In genomic region chr10:7734821-7735220, GRCh38 we compare ENCODE assay signal across 14 cellular contexts. TPM values are rescaled to one million over a fixed set of nuclear protein-coding genes. Genes with fewer than 3 reads are reported as not detected.
DNase-seq lines count a peak whose midpoint lies in the region; ATAC-seq, FAIRE-seq and TF ChIP-seq lines count a peak whose summit lies in the region.
"Had no signal": no experiment of that assay in that cellular context is flagged by ENCODE, and none has a peak within 500 bp of the region (broad histone marks: within the 10 kb centered on the region; RNA-seq: fewer than 3 reads in every experiment).

No MANE protein-coding gene starts in this region.

- in situ Hi-C loops in HepG2 (cut with HindIII; ENCODE audit: extremely low pct_ligation_motif_present, low pct_unique_long_range_greater_than_20kb) = no loop called here

- H3K9me3 ChIP-seq in H1 (ENCODE audit: insufficient read depth in 2 of 2, low read depth in 1 of 2, low read length in 1 of 2) (no peaks in the 10 kb centered on the region), HepG2 (ENCODE audit: low read length) (no peaks in the 10 kb centered on the region), mesenchymal stem cell (ENCODE audit: control insufficient read depth, low read length) (no peaks in the 10 kb centered on the region)
- H3K9me3 ChIP-seq: A549, BLaER1, HAP-1 had no signal

- 73% methylated on average over 13 of the region's 13 CpGs; no CpG with 5 or more reads in 1 of the 2 experiments for WGBS in H1 (ENCODE audit: extremely low coverage in 1 of 2, insufficient coverage in 1 of 2, insufficient read length in 1 of 2, insufficient replicate concordance in 2 of 2, low coverage in 1 of 2, low lambda C conversion rate in 2 of 2, missing lambda C conversion rate in 1 of 2), 2 experiments
- 91% methylated on average over 13 of the region's 13 CpGs for WGBS in HepG2 (ENCODE audit: low lambda C conversion rate)
- WGBS in mesenchymal stem cell = 73% methylated on average over 10 of the region's 13 CpGs

- no peak overlapping the region for H2AK5ac ChIP-seq in H1 (ENCODE audit: low read depth, low read length)
- no peak overlapping the region for H2AK5ac ChIP-seq in mesenchymal stem cell (ENCODE audit: low read length, severe bottlenecking)

- H3K23ac ChIP-seq in H1 (ENCODE audit: insufficient read length) (no peak overlapping the region), mesenchymal stem cell (ENCODE audit: low read length in 2 of 2) (no peak overlapping the region)

- no peak overlapping the region for H4K91ac ChIP-seq in H1 (replicated peaks; ENCODE audit: insufficient read length, low read length)
- no peak overlapping the region for H4K91ac ChIP-seq in mesenchymal stem cell (ENCODE audit: low read length)

- H3K79me1 ChIP-seq in H1 (ENCODE audit: low read depth, low read length) = no peaks in the 10 kb centered on the region
- no peaks in the 10 kb centered on the region for H3K79me1 ChIP-seq in mesenchymal stem cell (replicated peaks; ENCODE audit: low read length, poor library complexity, severe bottlenecking)

- no peak overlapping the region for H2BK20ac ChIP-seq in H1 (ENCODE audit: low read length)

- H3K9ac ChIP-seq in H1 (replicated peaks in 1 of 4; ENCODE audit: extremely low read depth in 1 of 4, low read depth in 3 of 4, low read length in 3 of 4) (no peak overlapping the region), HepG2 (ENCODE audit: insufficient read depth, low read depth, low read length) (no peak overlapping the region), mesenchymal stem cell (ENCODE audit: low read length) (no peak overlapping the region)
- H3K9ac ChIP-seq: BLaER1 had no signal

- ATAC-seq in HepG2 = peak; percentile 30
- ATAC-seq in HG03045 (IDR thresholded peaks at IDR 0.05; ENCODE audit: unreplicated experiment) = no peak
- ATAC-seq in natural killer cell treated with Interleukin-12 subunit alpha and Interleukin-12 subunit beta and Interleukin-15 and Interleukin-18, amount 100 ng/mL, for 72 hours = no peak
- ATAC-seq: A549 had no signal

- POLR2A ChIA-PET in H1 (lab: Charles Lee; ENCODE audit: partially characterized antibody) (no interaction called here), HepG2 (lab: Yijun Ruan, JAX) (interaction anchor here (0.9 to 1.8 kb wide), 4 partner anchors 11 to 34 kb away, joined by 4 to 7 read pairs (median 4); no protein-coding TSS in a partner anchor)

- H3K4me1 Mint-ChIP-seq in natural killer cell treated with Interleukin-12 subunit alpha and Interleukin-12 subunit beta and Interleukin-15 and Interleukin-18, amount 100 ng/mL, for 72 hours (ENCODE audit: low read depth in 2 of 2) = no peaks in the 10 kb centered on the region

- CTCF ChIA-PET in H1 (lab: Charles Lee; ENCODE audit: partially characterized antibody) (interaction anchor here (0.5 to 2.5 kb wide), 7 partner anchors 10 to 1022 kb away, joined by 3 to 14 read pairs (median 4); no protein-coding TSS in a partner anchor), HepG2 (lab: Yijun Ruan, JAX; ENCODE audit: low intra/inter-chr PET ratio, low total read pairs) (no interaction called here)

- H3K4me3 Mint-ChIP-seq in natural killer cell treated with Interleukin-12 subunit alpha and Interleukin-12 subunit beta and Interleukin-15 and Interleukin-18, amount 100 ng/mL, for 72 hours = no peak overlapping the region

- H3K4me3 ChIP-seq in H7 (ENCODE audit: insufficient read depth, low read depth, low read length) (no peak overlapping the region), H1 (ENCODE audit: extremely low read depth in 1 of 4, insufficient read depth in 2 of 4, low read depth in 3 of 4, low read length in 4 of 4) (no peak overlapping the region), HepG2 (replicated peaks in 1 of 3; ENCODE audit: insufficient read depth in 1 of 3, low read depth in 2 of 3, low read length in 3 of 3) (no peak overlapping the region), mesenchymal stem cell (ENCODE audit: insufficient read depth in 1 of 2, low read depth in 1 of 2, low read length in 2 of 2) (no peak overlapping the region)
- H3K4me3 ChIP-seq: A549, BLaER1, HAP-1 had no signal

- TF ChIP-seq POLR2A in H1 (IDR thresholded peaks at IDR 0.05; ENCODE audit: control extremely low read depth in 1 of 2, low read depth in 2 of 2, low read length in 2 of 2) (no peak), HepG2 (IDR thresholded peaks at IDR 0.05; ENCODE audit: insufficient read depth in 1 of 2, low read depth in 2 of 2, low read length in 2 of 2) (no peak; a peak in 1 of 4 replicates)

- no peaks in the 10 kb centered on the region for H3K27me3 ChIP-seq in H7 (ENCODE audit: control insufficient read depth, insufficient read depth, low read length)
- no peaks in the 10 kb centered on the region for H3K27me3 ChIP-seq in H1 (replicated peaks in 1 of 4; ENCODE audit: control insufficient read depth in 3 of 4, extremely low read depth in 1 of 4, insufficient read depth in 3 of 4, low read length in 3 of 4)
- H3K27me3 ChIP-seq in HepG2 (ENCODE audit: control insufficient read depth in 1 of 2, insufficient read depth in 2 of 2, low read length in 2 of 2) = no peaks in the 10 kb centered on the region
- peaks cover 0 to 2% of the 10 kb centered on the region in 2 experiments for H3K27me3 ChIP-seq in mesenchymal stem cell (ENCODE audit: control insufficient read depth in 1 of 2, insufficient read depth in 1 of 2, low read length in 2 of 2)
- H3K27me3 ChIP-seq: BLaER1 had no signal

- intact Hi-C loops in HepG2 (cut with micrococcal nuclease; ENCODE audit: unreplicated experiment) = no loop called here

- H3K23me2 ChIP-seq in H1 (ENCODE audit: low read depth, low read length) = no peaks in the 10 kb centered on the region

- H2AFZ ChIP-seq in H1 (ENCODE audit: low read length) (no peak overlapping the region), HepG2 (ENCODE audit: low read length) (no peak overlapping the region), mesenchymal stem cell (ENCODE audit: low read depth, low read length) (no peak overlapping the region)

- H3K18ac ChIP-seq in H1 (ENCODE audit: extremely low read depth, low read length) (no peak overlapping the region), mesenchymal stem cell (ENCODE audit: low read depth in 1 of 2, low read length in 2 of 2) (no peak overlapping the region)

- FAIRE-seq in H1 (lab: Jason Lieb, UNC) (no peak), HepG2 (lab: Jason Lieb, UNC) (no peak)
- FAIRE-seq: A549, GM18507 had no signal

- H3K27me3 Mint-ChIP-seq in natural killer cell treated with Interleukin-12 subunit alpha and Interleukin-12 subunit beta and Interleukin-15 and Interleukin-18, amount 100 ng/mL, for 72 hours = peaks cover 7 to 9% of the 10 kb centered on the region in 2 donors

- H4K8ac ChIP-seq in H1 (ENCODE audit: extremely low read depth, insufficient read depth, low read length) (no peak overlapping the region), mesenchymal stem cell (ENCODE audit: low read length) (no peak overlapping the region)

- H4K20me1 ChIP-seq in H1 (replicated peaks in 1 of 2; ENCODE audit: control insufficient read depth in 1 of 2, insufficient read depth in 2 of 2, low read length in 2 of 2) (no peaks in the 10 kb centered on the region), HepG2 (ENCODE audit: insufficient read depth, low read length) (no peaks in the 10 kb centered on the region)
- H4K20me1 ChIP-seq: BLaER1 had no signal

- no peak overlapping the region for H2BK15ac ChIP-seq in H1 (ENCODE audit: low read length)
- H2BK15ac ChIP-seq in mesenchymal stem cell (ENCODE audit: low read depth, poor library complexity, severe bottlenecking) = no peak overlapping the region

- H3K4ac ChIP-seq in H1 (replicated peaks; ENCODE audit: insufficient read length, low read depth, low read length) = no peak overlapping the region
- no peak overlapping the region for H3K4ac ChIP-seq in mesenchymal stem cell (ENCODE audit: low read depth in 1 of 2, low read length in 2 of 2)

- H3K36me3 ChIP-seq in H7 (replicated peaks; ENCODE audit: control insufficient read depth, insufficient read depth, low read length) (no peaks in the 10 kb centered on the region), H1 (ENCODE audit: control insufficient read depth in 2 of 4, insufficient read depth in 4 of 4, low read length in 3 of 4) (no peaks in the 10 kb centered on the region), HepG2 (replicated peaks in 1 of 2; ENCODE audit: control insufficient read depth in 1 of 2, insufficient read depth in 2 of 2, low read length in 2 of 2) (peaks cover 47 to 67% of the 10 kb centered on the region in 2 experiments), mesenchymal stem cell (ENCODE audit: control insufficient read depth in 1 of 2, insufficient read depth in 2 of 2, low read depth in 1 of 2, low read length in 2 of 2) (no peaks in the 10 kb centered on the region)
- H3K36me3 ChIP-seq: BLaER1, HAP-1 had no signal

- no peak overlapping the region for H3K27ac ChIP-seq in H1 (ENCODE audit: low read depth, low read length)
- no peak overlapping the region for H3K27ac ChIP-seq in HepG2 (ENCODE audit: extremely low read length, insufficient read depth, low read length)
- no peak overlapping the region for H3K27ac ChIP-seq in mesenchymal stem cell (ENCODE audit: low read length, poor library complexity, severe bottlenecking)
- H3K27ac ChIP-seq: A549, BLaER1 had no signal

- H3K56ac ChIP-seq in H1 (replicated peaks; ENCODE audit: insufficient read length, low read depth, low read length) = no peak overlapping the region

- H3K4me1 ChIP-seq in H1 (replicated peaks in 1 of 4; ENCODE audit: control insufficient read depth in 3 of 4, insufficient read depth in 4 of 4, low read length in 3 of 4) (no peaks in the 10 kb centered on the region), HepG2 (ENCODE audit: insufficient read depth, low read length) (no peaks in the 10 kb centered on the region), mesenchymal stem cell (ENCODE audit: control insufficient read depth, insufficient read depth, low read depth, low read length) (no peaks in the 10 kb centered on the region)
- H3K4me1 ChIP-seq: A549, BLaER1, HAP-1 had no signal

- TF ChIP-seq EP300 in H1 (IDR thresholded peaks at IDR 0.05; ENCODE audit: borderline replicate concordance in 1 of 2, low read depth in 2 of 2, low read length in 2 of 2) (no peak), HepG2 (IDR thresholded peaks at IDR 0.05; ENCODE audit: low read depth in 2 of 2, low read length in 2 of 2) (no peak), HepG2 (CRISPR knock-in tag; IDR thresholded peaks at IDR 0.05; ENCODE audit: borderline replicate concordance) (no peak)

- peak; percentile 43 to 60 for TF ChIP-seq RAD21 in H1 (IDR thresholded peaks at IDR 0.05 in 1 of 2, conservative IDR thresholded peaks at IDR 0.05 in 1 of 2; ENCODE audit: low read depth in 2 of 2, low read length in 2 of 2)
- TF ChIP-seq RAD21 in HepG2 (CRISPR knock-in tag; IDR thresholded peaks at IDR 0.05) = no peak

- no peak overlapping the region for H4K5ac ChIP-seq in H1 (ENCODE audit: insufficient read length, low read depth, low read length)

- H2BK12ac ChIP-seq in H1 (ENCODE audit: low read depth, low read length) (no peak overlapping the region), mesenchymal stem cell (ENCODE audit: low read length in 2 of 2) (no peak overlapping the region)

- H3K4me2 ChIP-seq in H1 (ENCODE audit: insufficient read depth in 1 of 2, low read depth in 2 of 2, low read length in 2 of 2) (no peak overlapping the region), HepG2 (ENCODE audit: low read depth, low read length) (no peak overlapping the region), mesenchymal stem cell (ENCODE audit: low read length, poor library complexity, severe bottlenecking) (no peak overlapping the region)
- H3K4me2 ChIP-seq: A549, BLaER1 had no signal

- TF ChIP-seq CTCF in H1 (IDR thresholded peaks at IDR 0.05; ENCODE audit: control extremely low read depth in 1 of 3, insufficient read depth in 1 of 3, low read depth in 1 of 3, low read length in 3 of 3) (peak in 2 of 3 experiments; percentile 12 to 23; a peak in 2 of 4 replicates), HepG2 (CRISPR knock-in tag; IDR thresholded peaks at IDR 0.05) (no peak)

- no peak overlapping the region for H2BK5ac ChIP-seq in H1 (ENCODE audit: low read depth, low read length)
- H2BK5ac ChIP-seq in mesenchymal stem cell (ENCODE audit: low read depth, low read length, poor library complexity, severe bottlenecking) = no peak overlapping the region

- DNase-seq in H7 = peak; percentile 40
- DNase-seq in H1 (ENCODE audit: low read depth in 1 of 2, low spot score in 2 of 2) = peak in 1 of 2 experiments; percentile 39
- DNase-seq in HepG2 (ENCODE audit: low spot score) = no peak
- no peak for DNase-seq in natural killer cell treated with Interleukin-12 subunit alpha and Interleukin-12 subunit beta and Interleukin-15 and Interleukin-18, amount 100 ng/mL, for 72 hours (ENCODE audit: low spot score)
- DNase-seq in NCI-H2081 treated with DMSO at 0.1 percent for 48 hours (lab: John Stamatoyannopoulos, UW) = no peak
- no peak for DNase-seq in mesenchymal stem cell
- DNase-seq: DMS53 had no signal

- no TSS peak for BruUV-seq in HepG2 (replicated peaks; lab: Mats Ljungman, UMichigan)

- no peaks in the 10 kb centered on the region for H3K9me3 Mint-ChIP-seq in natural killer cell treated with Interleukin-12 subunit alpha and Interleukin-12 subunit beta and Interleukin-15 and Interleukin-18, amount 100 ng/mL, for 72 hours

- H3K36me3 Mint-ChIP-seq in natural killer cell treated with Interleukin-12 subunit alpha and Interleukin-12 subunit beta and Interleukin-15 and Interleukin-18, amount 100 ng/mL, for 72 hours = no peaks in the 10 kb centered on the region

- H3K27ac Mint-ChIP-seq in natural killer cell treated with Interleukin-12 subunit alpha and Interleukin-12 subunit beta and Interleukin-15 and Interleukin-18, amount 100 ng/mL, for 72 hours = no peak overlapping the region

- H3K14ac ChIP-seq in H1 (ENCODE audit: insufficient read length) = no peak overlapping the region
- no peak overlapping the region for H3K14ac ChIP-seq in mesenchymal stem cell (ENCODE audit: low read length in 2 of 2)

- no peak overlapping the region for H2BK120ac ChIP-seq in H1 (replicated peaks; ENCODE audit: low read depth, low read length)
- H2BK120ac ChIP-seq in mesenchymal stem cell (ENCODE audit: low read depth, low read length) = no peak overlapping the region

- H3K79me2 ChIP-seq in H1 (ENCODE audit: control insufficient read depth in 1 of 2, insufficient read depth in 2 of 2, low read length in 2 of 2) = no peaks in the 10 kb centered on the region
- no peaks in the 10 kb centered on the region for H3K79me2 ChIP-seq in HepG2 (ENCODE audit: insufficient read depth, low read length)

RNA-seq across cellular contexts. Expression of gene ITIH2, which starts 31.7 kb away (rescaled TPM):
- not detected in 2 replicates for total RNA-seq in H7 (2014; rRNA removed; shearing (Covaris generic))
- total RNA-seq in H1 (2021; fragmentation: NEBNext Ultra II Directional; extraction: Animal tissue kit (Norgen Biotek cat#: 25700)) = not detected in 2 replicates
- not detected in 2 replicates for polyA plus RNA-seq in H1 (2011; rRNA removed)
- polyA plus RNA-seq in H1 (2011; cell fraction: cytosol; rRNA removed) = 0.13 TPM
- polyA plus RNA-seq in H1 (2011; cell fraction: nucleus; rRNA removed) = not detected
- not detected in 4 replicates for polyA plus RNA-seq in H1 (2012, experiment 1 of 2)
- polyA plus RNA-seq in H1 (2012, experiment 2 of 2) = not detected
- polyA plus RNA-seq in H1 (2013, experiment 1 of 2) = not detected
- not detected for polyA plus RNA-seq in H1 (2013, experiment 2 of 2)
- not detected in 2 replicates for polyA minus RNA-seq in H1 (2011; rRNA and poly(A)+ RNA removed)
- not detected for polyA minus RNA-seq in H1 (2011; cell fraction: cytosol; rRNA and poly(A)+ RNA removed)
- not detected for polyA minus RNA-seq in H1 (2011; cell fraction: nucleus; rRNA and poly(A)+ RNA removed)
- total RNA-seq in HepG2 (2016; rRNA removed; fragmentation: Illumina TruSeq; extraction: Trizol) = 603 and 1,197 TPM in 2 replicates
- 49.3 and 57.5 TPM in 2 replicates for total RNA-seq in HepG2 (2016; cell fraction: cytosol; rRNA removed; fragmentation: Illumina TruSeq; extraction: Trizol; ENCODE audit: low read depth)
- total RNA-seq in HepG2 (2016; cell fraction: insoluble cytoplasmic fraction; rRNA removed; fragmentation: Illumina TruSeq; extraction: Trizol) = 560 and 1,175 TPM in 2 replicates
- 127 and 151 TPM in 2 replicates for total RNA-seq in HepG2 (2016; cell fraction: membrane; rRNA removed; fragmentation: Illumina TruSeq; extraction: Trizol)
- 929 and 1,111 TPM in 2 replicates for total RNA-seq in HepG2 (2016; cell fraction: nucleus; rRNA removed; fragmentation: Illumina TruSeq; extraction: Trizol)
- polyA plus RNA-seq in HepG2 (2011; rRNA removed) = 1,427 and 1,430 TPM in 2 replicates
- 1,054 and 1,367 TPM in 2 replicates for polyA plus RNA-seq in HepG2 (2011; cell fraction: cytosol; rRNA removed)
- polyA plus RNA-seq in HepG2 (2011; cell fraction: nucleus; rRNA removed) = 619 and 697 TPM in 2 replicates
- polyA plus RNA-seq in HepG2 (2012) = 1,282 and 1,626 TPM in 2 replicates
- 51.7 and 58.6 TPM in 2 replicates for polyA plus RNA-seq in HepG2 (2016; cell fraction: cytosol; fragmentation: Illumina TruSeq; extraction: Trizol; ENCODE audit: low read depth)
- 462 and 464 TPM in 2 replicates for polyA plus RNA-seq in HepG2 (2016; cell fraction: insoluble cytoplasmic fraction; fragmentation: Illumina TruSeq; extraction: Trizol; ENCODE audit: low read depth)
- polyA plus RNA-seq in HepG2 (2016; cell fraction: membrane; fragmentation: Illumina TruSeq; extraction: Trizol; ENCODE audit: low read depth) = 94.8 and 114 TPM in 2 replicates
- polyA plus RNA-seq in HepG2 (2016; cell fraction: nucleus; fragmentation: Illumina TruSeq; extraction: Trizol; ENCODE audit: insufficient read depth, low read depth) = 923 and 981 TPM in 2 replicates
- polyA minus RNA-seq in HepG2 (2011; rRNA and poly(A)+ RNA removed; ENCODE audit: low replicate concordance) = 0.26 and 658 TPM in 2 replicates
- polyA minus RNA-seq in HepG2 (2011; cell fraction: cytosol; rRNA and poly(A)+ RNA removed) = 661 and 1,052 TPM in 2 replicates
- 465 and 707 TPM in 2 replicates for polyA minus RNA-seq in HepG2 (2011; cell fraction: nucleus; rRNA and poly(A)+ RNA removed)
- total RNA-seq in natural killer cell treated with Interleukin-12 subunit alpha and Interleukin-12 subunit beta and Interleukin-15 and Interleukin-18, amount 100 ng/mL, for 72 hours = not detected
- polyA plus RNA-seq in mesenchymal stem cell (2013, experiment 1 of 2) = not detected
- polyA plus RNA-seq in mesenchymal stem cell (2013, experiment 2 of 2) = not detected
- total RNA-seq: HT1080 had no signal
- polyA plus RNA-seq: AG04450 had no signal

RNA-seq across cellular contexts. Expression of gene KIN, which starts 53.0 kb away (rescaled TPM):
- 5.9 and 10.6 TPM in 2 replicates for total RNA-seq in H7 (2014; rRNA removed; shearing (Covaris generic))
- 16.5 and 18.9 TPM in 2 replicates for total RNA-seq in H1 (2021; fragmentation: NEBNext Ultra II Directional; extraction: Animal tissue kit (Norgen Biotek cat#: 25700))
- polyA plus RNA-seq in H1 (2011; rRNA removed) (1.6 and 3.7 TPM in 2 replicates), HepG2 (2011; rRNA removed) (3.8 and 4.9 TPM in 2 replicates)
- 4.7 TPM for polyA plus RNA-seq in H1 (2011; cell fraction: cytosol; rRNA removed)
- polyA plus RNA-seq in H1 (2011; cell fraction: nucleus; rRNA removed) = 2.3 TPM
- 5.0 to 12.9 TPM (median 7.0 TPM) in 4 replicates for polyA plus RNA-seq in H1 (2012, experiment 1 of 2)
- polyA plus RNA-seq in H1 (2012, experiment 2 of 2) = 0.67 TPM
- polyA plus RNA-seq in H1 (2013, experiment 1 of 2) = 17.9 TPM
- polyA plus RNA-seq in H1 (2013, experiment 2 of 2) = 21.9 TPM
- 3.3 and 3.8 TPM in 2 replicates for polyA minus RNA-seq in H1 (2011; rRNA and poly(A)+ RNA removed)
- polyA minus RNA-seq in H1 (2011; cell fraction: cytosol; rRNA and poly(A)+ RNA removed) = 1.2 TPM
- 9.1 TPM for polyA minus RNA-seq in H1 (2011; cell fraction: nucleus; rRNA and poly(A)+ RNA removed)
- 23.2 and 34.6 TPM in 2 replicates for total RNA-seq in HepG2 (2016; rRNA removed; fragmentation: Illumina TruSeq; extraction: Trizol)
- total RNA-seq in HepG2 (2016; cell fraction: cytosol; rRNA removed; fragmentation: Illumina TruSeq; extraction: Trizol; ENCODE audit: low read depth) = 6.2 and 6.5 TPM in 2 replicates
- 23.1 and 32.6 TPM in 2 replicates for total RNA-seq in HepG2 (2016; cell fraction: insoluble cytoplasmic fraction; rRNA removed; fragmentation: Illumina TruSeq; extraction: Trizol)
- total RNA-seq in HepG2 (2016; cell fraction: membrane; rRNA removed; fragmentation: Illumina TruSeq; extraction: Trizol) = 4.8 and 7.1 TPM in 2 replicates
- 13.7 and 13.9 TPM in 2 replicates for total RNA-seq in HepG2 (2016; cell fraction: nucleus; rRNA removed; fragmentation: Illumina TruSeq; extraction: Trizol)
- polyA plus RNA-seq in HepG2 (2011; cell fraction: cytosol; rRNA removed) = 0.99 and 1.8 TPM in 2 replicates
- 3.1 and 4.2 TPM in 2 replicates for polyA plus RNA-seq in HepG2 (2011; cell fraction: nucleus; rRNA removed)
- polyA plus RNA-seq in HepG2 (2012) = 7.4 and 9.5 TPM in 2 replicates
- polyA plus RNA-seq in HepG2 (2016; cell fraction: cytosol; fragmentation: Illumina TruSeq; extraction: Trizol; ENCODE audit: low read depth) = 2.2 and 2.8 TPM in 2 replicates
- 37.5 and 38.1 TPM in 2 replicates for polyA plus RNA-seq in HepG2 (2016; cell fraction: insoluble cytoplasmic fraction; fragmentation: Illumina TruSeq; extraction: Trizol; ENCODE audit: low read depth)
- polyA plus RNA-seq in HepG2 (2016; cell fraction: membrane; fragmentation: Illumina TruSeq; extraction: Trizol; ENCODE audit: low read depth) = 2.8 and 5.0 TPM in 2 replicates
- 28.2 and 28.5 TPM in 2 replicates for polyA plus RNA-seq in HepG2 (2016; cell fraction: nucleus; fragmentation: Illumina TruSeq; extraction: Trizol; ENCODE audit: insufficient read depth, low read depth)
- polyA minus RNA-seq in HepG2 (2011; rRNA and poly(A)+ RNA removed; ENCODE audit: low replicate concordance) = 1.4 and 2.1 TPM in 2 replicates
- 0.79 and 3.4 TPM in 2 replicates for polyA minus RNA-seq in HepG2 (2011; cell fraction: cytosol; rRNA and poly(A)+ RNA removed)
- polyA minus RNA-seq in HepG2 (2011; cell fraction: nucleus; rRNA and poly(A)+ RNA removed) = 15.2 and 16.6 TPM in 2 replicates
- total RNA-seq in natural killer cell treated with Interleukin-12 subunit alpha and Interleukin-12 subunit beta and Interleukin-15 and Interleukin-18, amount 100 ng/mL, for 72 hours = 10 to 100 TPM; 13.4 to 14.8 TPM
- polyA plus RNA-seq in mesenchymal stem cell (2013, experiment 1 of 2) = 14.8 TPM
- polyA plus RNA-seq in mesenchymal stem cell (2013, experiment 2 of 2) = 15.7 TPM

RNA-seq across cellular contexts. Expression of gene ATP5F1C, which starts 53.2 kb away (rescaled TPM):
- 414 and 483 TPM in 2 replicates for total RNA-seq in H7 (2014; rRNA removed; shearing (Covaris generic))
- 265 and 272 TPM in 2 replicates for total RNA-seq in H1 (2021; fragmentation: NEBNext Ultra II Directional; extraction: Animal tissue kit (Norgen Biotek cat#: 25700))
- polyA plus RNA-seq in H1 (2011; rRNA removed) (105 and 221 TPM in 2 replicates), HepG2 (2011; rRNA removed) (306 and 407 TPM in 2 replicates)
- 216 TPM for polyA plus RNA-seq in H1 (2011; cell fraction: cytosol; rRNA removed)
- 82.9 TPM for polyA plus RNA-seq in H1 (2011; cell fraction: nucleus; rRNA removed)
- 245 to 363 TPM (median 270 TPM) in 4 replicates for polyA plus RNA-seq in H1 (2012, experiment 1 of 2)
- polyA plus RNA-seq in H1 (2012, experiment 2 of 2) = 165 TPM
- polyA plus RNA-seq in H1 (2013, experiment 1 of 2) = 341 TPM
- polyA plus RNA-seq in H1 (2013, experiment 2 of 2) = 350 TPM
- 114 and 178 TPM in 2 replicates for polyA minus RNA-seq in H1 (2011; rRNA and poly(A)+ RNA removed)
- 101 TPM for polyA minus RNA-seq in H1 (2011; cell fraction: cytosol; rRNA and poly(A)+ RNA removed)
- 109 TPM for polyA minus RNA-seq in H1 (2011; cell fraction: nucleus; rRNA and poly(A)+ RNA removed)
- total RNA-seq in HepG2 (2016; rRNA removed; fragmentation: Illumina TruSeq; extraction: Trizol) = 416 and 578 TPM in 2 replicates
- 310 and 312 TPM in 2 replicates for total RNA-seq in HepG2 (2016; cell fraction: cytosol; rRNA removed; fragmentation: Illumina TruSeq; extraction: Trizol; ENCODE audit: low read depth)
- total RNA-seq in HepG2 (2016; cell fraction: insoluble cytoplasmic fraction; rRNA removed; fragmentation: Illumina TruSeq; extraction: Trizol) = 377 and 636 TPM in 2 replicates
- 216 and 241 TPM in 2 replicates for total RNA-seq in HepG2 (2016; cell fraction: membrane; rRNA removed; fragmentation: Illumina TruSeq; extraction: Trizol)
- total RNA-seq in HepG2 (2016; cell fraction: nucleus; rRNA removed; fragmentation: Illumina TruSeq; extraction: Trizol) = 154 and 197 TPM in 2 replicates
- 194 and 253 TPM in 2 replicates for polyA plus RNA-seq in HepG2 (2011; cell fraction: cytosol; rRNA removed)
- 103 and 113 TPM in 2 replicates for polyA plus RNA-seq in HepG2 (2011; cell fraction: nucleus; rRNA removed)
- 284 and 407 TPM in 2 replicates for polyA plus RNA-seq in HepG2 (2012)
- polyA plus RNA-seq in HepG2 (2016; cell fraction: cytosol; fragmentation: Illumina TruSeq; extraction: Trizol; ENCODE audit: low read depth) = 133 and 146 TPM in 2 replicates
- polyA plus RNA-seq in HepG2 (2016; cell fraction: insoluble cytoplasmic fraction; fragmentation: Illumina TruSeq; extraction: Trizol; ENCODE audit: low read depth) = 505 and 556 TPM in 2 replicates
- polyA plus RNA-seq in HepG2 (2016; cell fraction: membrane; fragmentation: Illumina TruSeq; extraction: Trizol; ENCODE audit: low read depth) = 146 and 154 TPM in 2 replicates
- polyA plus RNA-seq in HepG2 (2016; cell fraction: nucleus; fragmentation: Illumina TruSeq; extraction: Trizol; ENCODE audit: insufficient read depth, low read depth) = 214 and 230 TPM in 2 replicates
- polyA minus RNA-seq in HepG2 (2011; rRNA and poly(A)+ RNA removed; ENCODE audit: low replicate concordance) = 118 and 140 TPM in 2 replicates
- polyA minus RNA-seq in HepG2 (2011; cell fraction: cytosol; rRNA and poly(A)+ RNA removed) = 138 and 142 TPM in 2 replicates
- polyA minus RNA-seq in HepG2 (2011; cell fraction: nucleus; rRNA and poly(A)+ RNA removed) = 96.7 and 139 TPM in 2 replicates
- total RNA-seq in natural killer cell treated with Interleukin-12 subunit alpha and Interleukin-12 subunit beta and Interleukin-15 and Interleukin-18, amount 100 ng/mL, for 72 hours = 100 to 1,000 TPM; 208 to 238 TPM
- polyA plus RNA-seq in mesenchymal stem cell (2013, experiment 1 of 2) = 375 TPM
- 397 TPM for polyA plus RNA-seq in mesenchymal stem cell (2013, experiment 2 of 2)

Comparison
In these comparisons a context has a peak if more than half of its experiments do, and no peak if none do; other contexts are left out.
1. RNA of gene ITIH2, which starts 31.7 kb away (total RNA-seq): 49.3 to 1,197 TPM in HepG2; not detected in H7, not detected in H1 and not detected in natural killer cell treated with Interleukin-12 subunit alpha and Interleukin-12 subunit beta and Interleukin-15 and Interleukin-18, amount 100 ng/mL, for 72 hours; every median in the first group is over 10 times any median in the second.